ENCODE assay signal across 20 cellular contexts in genomic region chr5:62385136-62385535, GRCh38. TPM values are rescaled to one million over a fixed set of nuclear protein-coding genes. Genes with fewer than 3 reads are reported as not detected.
DNase-seq lines count a peak whose midpoint lies in the region; ATAC-seq, FAIRE-seq and TF ChIP-seq lines count a peak whose summit lies in the region.
"Had no signal": no experiment of that assay in that cellular context is flagged by ENCODE, and none has a peak within 500 bp of the region (broad histone marks: within the 10 kb centered on the region; RNA-seq: fewer than 3 reads in every experiment).

No MANE protein-coding gene starts in this region.

- H3K27ac ChIP-seq in A549 (no peak overlapping the region), GM23338 (ENCODE audit: low read depth) (no peak overlapping the region), body of pancreas (peak overlapping the region in 3 of 4 donors; percentile 61 to 67 (median 67)), mesodermal cell (ENCODE audit: low read depth, low read length, severe bottlenecking) (peak overlapping the region; percentile 17)
- H3K27ac ChIP-seq: GM23248 had no signal

- H3K9me3 ChIP-seq in A549 (no peaks in the 10 kb centered on the region), body of pancreas (no peaks in the 10 kb centered on the region), mesodermal cell (ENCODE audit: control insufficient read depth, low read length) (no peaks in the 10 kb centered on the region), HAP-1 (no peaks in the 10 kb centered on the region)

- no peaks in the 10 kb centered on the region for H3K79me2 ChIP-seq in GM23338 (replicated peaks; ENCODE audit: insufficient read depth)

- H3K4me3 ChIP-seq in A549 (no peak overlapping the region), GM23338 (no peak overlapping the region), body of pancreas (no peak overlapping the region), mesodermal cell (ENCODE audit: extremely low read depth, insufficient read depth, low read length, poor library complexity, severe bottlenecking) (no peak overlapping the region), HAP-1 (no peak overlapping the region)
- H3K4me3 ChIP-seq: GM23248 had no signal

- no peak overlapping the region for H3K4me2 ChIP-seq in A549
- no peak overlapping the region for H3K4me2 ChIP-seq in GM23338

- TF ChIP-seq CTCF in A549 (IDR thresholded peaks at IDR 0.05): no peak
- no peak for TF ChIP-seq CTCF in GM23338 (conservative IDR thresholded peaks at IDR 0.05; ENCODE audit: low read depth in 2 of 2)
- TF ChIP-seq CTCF in body of pancreas (IDR thresholded peaks at IDR 0.05): no peak

- H3F3A ChIP-seq in GM23338 (replicated peaks; ENCODE audit: low read depth): no peaks in the 10 kb centered on the region; the same call in 1 of the 2 replicates

- H3K9me3 Mint-ChIP-seq in GM23338: no peaks in the 10 kb centered on the region
- H3K9me3 Mint-ChIP-seq: activated T-helper 1 cell treated with anti-CD3 and anti-CD28 coated beads, Interleukin-12 subunit alpha, Interleukin-12 subunit beta, Interleukin-2, Interleukin-4 antibody, amounts not matched to agents 30 ng/mL and 10 ng/mL and 1 ng/mL, durations not matched to agents 14 hours and 24 hours and 36 hours; stimulated activated memory B cell treated with anti-CD40 and anti-IgM and Interleukin-4, amounts not matched to agents 10 μg/mL and 1 μg/mL and 100 μg/mL, for 72 hours had no signal

- ATAC-seq in A549 (no peak), GM23338 (no peak), body of pancreas (peak; percentile 86)
- ATAC-seq: Right ventricle myocardium inferior; stimulated activated memory B cell treated with anti-CD40 and anti-IgM and Interleukin-4, amounts not matched to agents 10 μg/mL and 1 μg/mL and 100 μg/mL, for 72 hours; T-helper 17 cell had no signal

- peak; percentile 13 for FAIRE-seq in A549 (lab: Jason Lieb, UNC)
- FAIRE-seq: urothelium cell line had no signal

- H3K27ac Mint-ChIP-seq in GM23338: peak overlapping the region; percentile 7; the same call in 1 of the 2 replicates
- H3K27ac Mint-ChIP-seq: stimulated activated memory B cell treated with anti-CD40 and anti-IgM and Interleukin-4, amounts not matched to agents 10 μg/mL and 1 μg/mL and 100 μg/mL, for 72 hours; T-helper 17 cell had no signal

- peaks cover 63% of the 10 kb centered on the region for H3K36me3 Mint-ChIP-seq in GM23338 (ENCODE audit: low read depth)

- no peak for TF ChIP-seq EP300 in A549 (IDR thresholded peaks at IDR 0.05)

- in situ Hi-C loops in HAP-1 (cut with MboI; ENCODE audit: low sequenced_read_pairs): no loop called here

- POLR2A ChIA-PET in A549 (lab: Yijun Ruan, JAX): no interaction called here

- no peaks in the 10 kb centered on the region for H3K27me3 Mint-ChIP-seq in GM23338 (ENCODE audit: insufficient read depth, low read depth, poor library complexity)
- H3K27me3 Mint-ChIP-seq: stimulated activated memory B cell treated with anti-CD40 and anti-IgM and Interleukin-4, amounts not matched to agents 10 μg/mL and 1 μg/mL and 100 μg/mL, for 72 hours; T-helper 17 cell had no signal

- intact Hi-C loops in body of pancreas (cut with DNase I): no loop called here

- no peaks in the 10 kb centered on the region for H4K20me1 ChIP-seq in GM23338 (replicated peaks; ENCODE audit: insufficient read depth)

- H3K9me2 ChIP-seq in GM23338 (ENCODE audit: insufficient read depth): no peaks in the 10 kb centered on the region

- no peak overlapping the region for H2AFZ ChIP-seq in GM23338
- H2AFZ ChIP-seq: GM23248 had no signal

- no peak for TF ChIP-seq RAD21 in A549 (conservative IDR thresholded peaks at IDR 0.05 in 1 of 2, IDR thresholded peaks at IDR 0.05 in 1 of 2)

- CTCF ChIA-PET in A549 (lab: Yijun Ruan, JAX): interaction anchor here (0.8 to 1.0 kb wide), 2 partner anchors 75 to 160 kb away, joined by 3 read pairs; no protein-coding TSS in a partner anchor

- WGBS in A549 (ENCODE audit: missing lambda C conversion rate): 92% methylated on average over 4 of the region's 4 CpGs
- 36 to 43% methylated on average over 4 of the region's 4 CpGs for WGBS in body of pancreas, 2 donors
- WGBS in mesodermal cell (ENCODE audit: insufficient coverage in 2 of 2), 2 experiments: 100% methylated on average over 3 of the region's 4 CpGs

- H3K4me3 Mint-ChIP-seq in GM23338: no peak overlapping the region
- H3K4me3 Mint-ChIP-seq: activated T-helper 1 cell treated with anti-CD3 and anti-CD28 coated beads, Interleukin-12 subunit alpha, Interleukin-12 subunit beta, Interleukin-2, Interleukin-4 antibody, amounts not matched to agents 30 ng/mL and 10 ng/mL and 1 ng/mL, durations not matched to agents 14 hours and 24 hours and 36 hours; stimulated activated memory B cell treated with anti-CD40 and anti-IgM and Interleukin-4, amounts not matched to agents 10 μg/mL and 1 μg/mL and 100 μg/mL, for 72 hours; T-helper 17 cell had no signal

- H3K4me1 ChIP-seq in A549 (no peaks in the 10 kb centered on the region), GM23338 (ENCODE audit: insufficient read depth) (no peaks in the 10 kb centered on the region), body of pancreas (peaks cover 14% of the 10 kb centered on the region), mesodermal cell (ENCODE audit: control insufficient read depth, insufficient read depth, low read length, poor library complexity, severe bottlenecking) (no peaks in the 10 kb centered on the region), HAP-1 (peaks cover 10% of the 10 kb centered on the region)

- no peak for DNase-seq in A549 (ENCODE audit: low read depth in 1 of 2, low spot score in 1 of 2)
- DNase-seq in GM23338 (ENCODE audit: low spot score): no peak
- DNase-seq in body of pancreas: no peak
- no peak for DNase-seq in erythroblast (lab: John Stamatoyannopoulos, UW)
- no peak for DNase-seq in NCI-H1092 (lab: John Stamatoyannopoulos, UW)
- DNase-seq in HAP-1 (ENCODE audit: low spot score in 2 of 2): no peak
- DNase-seq in amniotic stem cell (lab: John Stamatoyannopoulos, UW): no peak
- DNase-seq: activated CD4-positive, alpha-beta T cell treated with anti-CD3 and anti-CD28 coated beads for 1 hour; AML-193; DMS153; foreskin melanocyte; GM23248; mesenchymal stem cell; nucleus accumbens; T-helper 17 cell had no signal

- TF ChIP-seq POLR2A in A549 (IDR thresholded peaks at IDR 0.05; ENCODE audit: low read length) (no peak), body of pancreas (IDR thresholded peaks at IDR 0.05) (no peak), erythroblast (IDR thresholded peaks at IDR 0.05; ENCODE audit: low read length) (no peak)

- H3K36me3 ChIP-seq in GM23338 (ENCODE audit: insufficient read depth) (peaks cover 43% of the 10 kb centered on the region), body of pancreas (replicated peaks in 1 of 2; ENCODE audit: insufficient read depth in 1 of 2, low read depth in 2 of 2) (peaks cover 9 to 18% of the 10 kb centered on the region in 2 donors), mesodermal cell (ENCODE audit: control insufficient read depth, insufficient read depth, low read length) (peaks cover 84% of the 10 kb centered on the region), HAP-1 (replicated peaks) (peaks cover 63% of the 10 kb centered on the region)

- H3K27me3 ChIP-seq in GM23338 (ENCODE audit: insufficient read depth): no peaks in the 10 kb centered on the region
- no peaks in the 10 kb centered on the region for H3K27me3 ChIP-seq in body of pancreas
- no peaks in the 10 kb centered on the region for H3K27me3 ChIP-seq in HAP-1 (ENCODE audit: low read depth)

- no peaks in the 10 kb centered on the region for H3K4me1 Mint-ChIP-seq in GM23338
- H3K4me1 Mint-ChIP-seq: stimulated activated memory B cell treated with anti-CD40 and anti-IgM and Interleukin-4, amounts not matched to agents 10 μg/mL and 1 μg/mL and 100 μg/mL, for 72 hours had no signal

TF ChIP-seq in A549, 52 proteins besides CTCF, POLR2A, EP300 and RAD21 (continues in another document):
- TF ChIP-seq JUN (IDR thresholded peaks at IDR 0.05) (no peak), HDAC2 (IDR thresholded peaks at IDR 0.05) (no peak), KDM1A (IDR thresholded peaks at IDR 0.05; ENCODE audit: low read depth) (no peak), NPAS2 (CRISPR knock-in tag; IDR thresholded peaks at IDR 0.05; ENCODE audit: borderline replicate concordance) (no peak), CEBPB (IDR thresholded peaks at IDR 0.05) (peak in 1 of 2 experiments; percentile 11; a peak in 1 of 4 replicates), RCOR1 (IDR thresholded peaks at IDR 0.05; ENCODE audit: low read depth, low read length) (no peak), HOXA7 (CRISPR knock-in tag; IDR thresholded peaks at IDR 0.05) (no peak)

TF ChIP-seq in GM23338, 12 proteins besides CTCF, POLR2A, EP300 and RAD21 (continues in another document):
- no peak for TF ChIP-seq EZH2phosphoT487 (IDR thresholded peaks at IDR 0.05; ENCODE audit: unreplicated experiment)

RNA-seq across cellular contexts. Expression of gene DIMT1, which starts 18.6 kb away (rescaled TPM):
- polyA plus RNA-seq in A549 (2011; rRNA removed) (35.5 and 49.6 TPM in 2 replicates), A549 (2017; fragmentation: RNase III; extraction: RNeasy Plus Mini Kit Qiagen cat#74134 plus additional on column Dnase treatment) (36.9 to 40.0 TPM (median 38.4 TPM) in 3 replicates), GM23338 (2016; fragmentation: Nextera tagmentation; extraction: Ambion mirVana) (56.5 and 60.6 TPM in 2 replicates)
- polyA plus RNA-seq in A549 (2012; cell fraction: cytosol; rRNA removed): 27.5 and 32.4 TPM in 2 replicates
- 14.9 and 18.0 TPM in 2 replicates for polyA plus RNA-seq in A549 (2012; cell fraction: nucleus; rRNA removed)
- polyA minus RNA-seq in A549 (2011; rRNA and poly(A)+ RNA removed): 7.0 and 9.5 TPM in 2 replicates
- 37.9 and 53.0 TPM in 2 replicates for total RNA-seq in GM23338 (2014; rRNA removed; shearing (Covaris generic))
- total RNA-seq in body of pancreas: 10 to 100 TPM in 1 of 2 donors, 1 to 10 TPM in 1; 5.9 to 21.8 TPM
- polyA plus RNA-seq in mesodermal cell (2013, experiment 1 of 2): 31.0 TPM
- 29.7 TPM for polyA plus RNA-seq in mesodermal cell (2013, experiment 2 of 2)

RNA-seq across cellular contexts. Expression of gene IPO11, which starts 27.4 kb away (rescaled TPM):
- 33.0 and 44.9 TPM in 2 replicates for polyA plus RNA-seq in A549 (2011; rRNA removed)
- polyA plus RNA-seq in A549 (2012; cell fraction: cytosol; rRNA removed): 8.0 and 11.4 TPM in 2 replicates
- polyA plus RNA-seq in A549 (2012; cell fraction: nucleus; rRNA removed): 8.0 and 8.5 TPM in 2 replicates
- 20.2 to 22.7 TPM (median 20.7 TPM) in 3 replicates for polyA plus RNA-seq in A549 (2017; fragmentation: RNase III; extraction: RNeasy Plus Mini Kit Qiagen cat#74134 plus additional on column Dnase treatment)
- 77.9 and 82.3 TPM in 2 replicates for polyA minus RNA-seq in A549 (2011; rRNA and poly(A)+ RNA removed)
- total RNA-seq in GM23338 (2014; rRNA removed; shearing (Covaris generic)): 62.3 and 64.7 TPM in 2 replicates
- polyA plus RNA-seq in GM23338 (2016; fragmentation: Nextera tagmentation; extraction: Ambion mirVana): 18.7 and 19.4 TPM in 2 replicates
- 10 to 100 TPM; 10.9 to 13.2 TPM for total RNA-seq in body of pancreas
- 32.5 TPM for polyA plus RNA-seq in mesodermal cell (2013, experiment 1 of 2)
- polyA plus RNA-seq in mesodermal cell (2013, experiment 2 of 2): 35.2 TPM

Comparison
In these comparisons a context has a peak if more than half of its experiments do, and no peak if none do; other contexts are left out.
1. H3K27ac ChIP-seq: peak in body of pancreas (3 of 4) and mesodermal cell (single experiment); none in A549 (0 of 2) and GM23338 (single experiment).